1 cellular context compared by ENCODE assay signal in the genomic region with DNA sequence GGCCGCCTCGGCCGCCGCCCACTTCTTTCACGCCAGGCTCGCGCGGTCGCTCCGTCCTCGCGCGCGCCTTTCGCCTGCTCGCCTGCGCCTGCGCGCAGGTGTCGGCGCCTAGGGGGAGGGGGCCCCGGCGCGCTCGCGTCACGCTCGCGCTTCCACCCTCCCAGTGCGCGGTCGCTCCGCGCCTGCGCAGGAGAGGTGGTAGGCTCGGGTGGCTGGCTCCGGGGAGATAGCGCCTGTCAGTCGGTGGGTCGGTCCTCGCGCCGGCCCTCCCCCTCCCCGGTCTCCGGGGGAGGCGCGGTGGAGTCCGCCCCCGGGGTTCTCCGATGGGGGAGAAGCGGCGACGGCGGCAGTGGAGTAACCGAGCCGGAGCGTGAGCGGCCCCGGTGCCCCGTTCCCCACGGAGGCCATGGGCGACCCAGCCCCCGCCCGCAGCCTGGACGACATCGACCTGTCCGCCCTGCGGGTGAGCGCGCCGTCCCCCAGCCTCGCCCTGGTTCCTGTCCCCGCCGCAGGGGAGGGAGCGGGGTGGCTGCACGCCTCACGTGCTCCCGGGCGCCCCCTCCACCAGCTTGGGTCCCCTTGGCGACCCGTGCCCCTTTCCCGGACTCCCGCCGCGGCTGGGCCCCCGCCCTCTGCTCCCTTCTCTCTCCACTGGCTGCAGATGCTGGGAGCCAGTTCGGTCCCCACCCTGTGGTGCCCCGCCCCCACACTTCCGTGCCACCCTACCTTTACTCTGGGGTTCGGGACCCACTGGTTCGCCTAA.
TF ChIP-seq lines count a peak whose summit lies in the region.

TSS of gene MINK1 (plus strand) at position 163 of the 763 bp plus-strand sequence. CDS start at position 407, 244 bp downstream.

TF ChIP-seq in HepG2, 621 proteins besides CTCF, POLR2A, EP300 and RAD21 (continued from another document and continues in another):
- TF ChIP-seq, protein P1, sequence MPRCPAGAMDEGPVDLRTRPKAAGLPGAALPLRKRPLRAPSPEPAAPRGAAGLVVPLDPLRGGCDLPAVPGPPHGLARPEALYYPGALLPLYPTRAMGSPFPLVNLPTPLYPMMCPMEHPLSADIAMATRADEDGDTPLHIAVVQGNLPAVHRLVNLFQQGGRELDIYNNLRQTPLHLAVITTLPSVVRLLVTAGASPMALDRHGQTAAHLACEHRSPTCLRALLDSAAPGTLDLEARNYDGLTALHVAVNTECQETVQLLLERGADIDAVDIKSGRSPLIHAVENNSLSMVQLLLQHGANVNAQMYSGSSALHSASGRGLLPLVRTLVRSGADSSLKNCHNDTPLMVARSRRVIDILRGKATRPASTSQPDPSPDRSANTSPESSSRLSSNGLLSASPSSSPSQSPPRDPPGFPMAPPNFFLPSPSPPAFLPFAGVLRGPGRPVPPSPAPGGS (CRISPR knock-in tag; IDR thresholded peaks at IDR 0.05), result peak; percentile 66
- TF ChIP-seq THAP11 (CRISPR knock-in tag; IDR thresholded peaks at IDR 0.05), result peak; percentile 39; the same call in 1 of the 2 replicates
- TF ChIP-seq ZNF563 (CRISPR knock-in tag; IDR thresholded peaks at IDR 0.05), result no peak
- peak; percentile 20 for TF ChIP-seq SRSF1 (optimal IDR thresholded peaks at IDR 0.05; ENCODE audit: low read depth, low read length)
- peak; percentile 75; the same call in 1 of the 2 replicates for TF ChIP-seq ZNF230 (CRISPR knock-in tag; IDR thresholded peaks at IDR 0.05)
- peak; percentile 60; the same call in 1 of the 2 replicates for TF ChIP-seq NFKB2 (CRISPR knock-in tag; IDR thresholded peaks at IDR 0.05; ENCODE audit: borderline replicate concordance)
- TF ChIP-seq KAT7 (CRISPR knock-in tag; IDR thresholded peaks at IDR 0.05; ENCODE audit: borderline replicate concordance), result peak; percentile 94; the same call in 1 of the 2 replicates
- TF ChIP-seq ZNF121 (CRISPR knock-in tag; IDR thresholded peaks at IDR 0.05), result no peak
- peak; percentile 83 for TF ChIP-seq SAFB2 (CRISPR knock-in tag; IDR thresholded peaks at IDR 0.05; ENCODE audit: borderline replicate concordance, low read depth)
- peak; percentile 46; the same call in 1 of the 2 replicates for TF ChIP-seq GMEB2 (CRISPR knock-in tag; IDR thresholded peaks at IDR 0.05; ENCODE audit: low read depth)
- peak; percentile 78; the same call in 1 of the 2 replicates for TF ChIP-seq ZNF274 (CRISPR knock-in tag; IDR thresholded peaks at IDR 0.05)
- TF ChIP-seq GATAD1 (CRISPR knock-in tag; IDR thresholded peaks at IDR 0.05), result peak; percentile 3; the same call in 1 of the 2 replicates
- TF ChIP-seq, protein P2, sequence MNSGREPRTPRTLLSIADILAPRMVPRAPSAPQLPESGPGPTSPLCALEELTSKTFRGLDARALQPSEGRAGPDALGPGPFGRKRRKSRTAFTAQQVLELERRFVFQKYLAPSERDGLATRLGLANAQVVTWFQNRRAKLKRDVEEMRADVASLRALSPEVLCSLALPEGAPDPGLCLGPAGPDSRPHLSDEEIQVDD (CRISPR knock-in tag; IDR thresholded peaks at IDR 0.05; ENCODE audit: borderline replicate concordance), result peak; percentile 39; the same call in 1 of the 2 replicates
- peak; percentile 45; the same call in 1 of the 2 replicates for TF ChIP-seq NR2C2 (CRISPR knock-in tag; IDR thresholded peaks at IDR 0.05; ENCODE audit: borderline replicate concordance)
- TF ChIP-seq KDM4B (CRISPR knock-in tag; IDR thresholded peaks at IDR 0.05), result 0 out of 2 replicates have a peak, but pooled peaks have one; percentile 48
- no peak for TF ChIP-seq NFIB (CRISPR knock-in tag; IDR thresholded peaks at IDR 0.05; ENCODE audit: borderline replicate concordance)
- peak; percentile 90; the same call in 1 of the 2 replicates for TF ChIP-seq ZFP82 (CRISPR knock-in tag; IDR thresholded peaks at IDR 0.05; ENCODE audit: borderline replicate concordance)
- peak; percentile 69; the same call in 1 of the 2 replicates for TF ChIP-seq MXD1 (CRISPR knock-in tag; IDR thresholded peaks at IDR 0.05)
- TF ChIP-seq GFI1 (CRISPR knock-in tag; IDR thresholded peaks at IDR 0.05; ENCODE audit: borderline replicate concordance), result no peak
- no peak for TF ChIP-seq SOX13 (IDR thresholded peaks at IDR 0.05)
- peak in 1 of 2 experiments; percentile 29; a peak in 1 of 4 replicates for TF ChIP-seq SOX13 (CRISPR knock-in tag; conservative IDR thresholded peaks at IDR 0.05 in 1 of 2, IDR thresholded peaks at IDR 0.05 in 1 of 2)
- TF ChIP-seq ZBTB1 (CRISPR knock-in tag; IDR thresholded peaks at IDR 0.05; ENCODE audit: borderline replicate concordance), result no peak
- TF ChIP-seq TMF1 (CRISPR knock-in tag; IDR thresholded peaks at IDR 0.05; ENCODE audit: low read depth), result 0 out of 2 replicates have a peak, but pooled peaks have one; percentile 42
- TF ChIP-seq PAXIP1 (CRISPR knock-in tag; conservative IDR thresholded peaks at IDR 0.05), result peak; percentile 14; the same call in 1 of the 2 replicates
- peak; percentile 55; the same call in 1 of the 2 replicates for TF ChIP-seq MED13 (CRISPR knock-in tag; IDR thresholded peaks at IDR 0.05)
- TF ChIP-seq ZNF546 (CRISPR knock-in tag; conservative IDR thresholded peaks at IDR 0.05), result peak; percentile 64; the same call in 1 of the 2 replicates
- peak; percentile 55; the same call in 1 of the 2 replicates for TF ChIP-seq ZNF280B (CRISPR knock-in tag; IDR thresholded peaks at IDR 0.05; ENCODE audit: borderline replicate concordance)
- no peak for TF ChIP-seq SSRP1 (CRISPR knock-in tag; IDR thresholded peaks at IDR 0.05)
- no peak for TF ChIP-seq PHF20 (CRISPR knock-in tag; IDR thresholded peaks at IDR 0.05)
- peak; percentile 48; the same call in 1 of the 2 replicates for TF ChIP-seq ZNF547 (CRISPR knock-in tag; IDR thresholded peaks at IDR 0.05)
- TF ChIP-seq KDM3A (CRISPR knock-in tag; IDR thresholded peaks at IDR 0.05; ENCODE audit: low read depth), result peak; percentile 29; the same call in 1 of the 2 replicates
- TF ChIP-seq ZGPAT (CRISPR knock-in tag; IDR thresholded peaks at IDR 0.05), result peak; percentile 81; the same call in 1 of the 2 replicates
- TF ChIP-seq TCF12 (IDR thresholded peaks at IDR 0.05), result no peak
- no peak for TF ChIP-seq TCF12 (CRISPR knock-in tag; IDR thresholded peaks at IDR 0.05)
- no peak for TF ChIP-seq NCOA2 (CRISPR knock-in tag; IDR thresholded peaks at IDR 0.05)
- TF ChIP-seq, protein P3, sequence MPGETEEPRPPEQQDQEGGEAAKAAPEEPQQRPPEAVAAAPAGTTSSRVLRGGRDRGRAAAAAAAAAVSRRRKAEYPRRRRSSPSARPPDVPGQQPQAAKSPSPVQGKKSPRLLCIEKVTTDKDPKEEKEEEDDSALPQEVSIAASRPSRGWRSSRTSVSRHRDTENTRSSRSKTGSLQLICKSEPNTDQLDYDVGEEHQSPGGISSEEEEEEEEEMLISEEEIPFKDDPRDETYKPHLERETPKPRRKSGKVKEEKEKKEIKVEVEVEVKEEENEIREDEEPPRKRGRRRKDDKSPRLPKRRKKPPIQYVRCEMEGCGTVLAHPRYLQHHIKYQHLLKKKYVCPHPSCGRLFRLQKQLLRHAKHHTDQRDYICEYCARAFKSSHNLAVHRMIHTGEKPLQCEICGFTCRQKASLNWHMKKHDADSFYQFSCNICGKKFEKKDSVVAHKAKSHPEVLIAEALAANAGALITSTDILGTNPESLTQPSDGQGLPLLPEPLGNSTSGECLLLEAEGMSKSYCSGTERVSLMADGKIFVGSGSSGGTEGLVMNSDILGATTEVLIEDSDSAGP (CRISPR knock-in tag; IDR thresholded peaks at IDR 0.05; ENCODE audit: borderline replicate concordance), result peak; percentile 78
- no peak for TF ChIP-seq ZBTB3 (CRISPR knock-in tag; IDR thresholded peaks at IDR 0.05; ENCODE audit: borderline replicate concordance, low read depth)
- peak; percentile 79; the same call in 1 of the 2 replicates for TF ChIP-seq TFDP1 (CRISPR knock-in tag; IDR thresholded peaks at IDR 0.05; ENCODE audit: borderline replicate concordance)
- TF ChIP-seq MEF2D (CRISPR knock-in tag; IDR thresholded peaks at IDR 0.05), result no peak
- TF ChIP-seq SKIL (CRISPR knock-in tag; IDR thresholded peaks at IDR 0.05; ENCODE audit: borderline replicate concordance), result no peak
- peak; percentile 46 for TF ChIP-seq EED (CRISPR knock-in tag; IDR thresholded peaks at IDR 0.05)
- 0 out of 2 replicates have a peak, but pooled peaks have one; percentile 29 for TF ChIP-seq ZNF20 (CRISPR knock-in tag; IDR thresholded peaks at IDR 0.05)
- TF ChIP-seq ZSCAN25 (CRISPR knock-in tag; IDR thresholded peaks at IDR 0.05), result 0 out of 2 replicates have a peak, but pooled peaks have one; percentile 29
- 0 out of 2 replicates have a peak, but pooled peaks have one; percentile 16 for TF ChIP-seq RARA (CRISPR knock-in tag; IDR thresholded peaks at IDR 0.05)
- TF ChIP-seq BRD4 (CRISPR knock-in tag; IDR thresholded peaks at IDR 0.05), result peak; percentile 81
